In the genomic region with DNA sequence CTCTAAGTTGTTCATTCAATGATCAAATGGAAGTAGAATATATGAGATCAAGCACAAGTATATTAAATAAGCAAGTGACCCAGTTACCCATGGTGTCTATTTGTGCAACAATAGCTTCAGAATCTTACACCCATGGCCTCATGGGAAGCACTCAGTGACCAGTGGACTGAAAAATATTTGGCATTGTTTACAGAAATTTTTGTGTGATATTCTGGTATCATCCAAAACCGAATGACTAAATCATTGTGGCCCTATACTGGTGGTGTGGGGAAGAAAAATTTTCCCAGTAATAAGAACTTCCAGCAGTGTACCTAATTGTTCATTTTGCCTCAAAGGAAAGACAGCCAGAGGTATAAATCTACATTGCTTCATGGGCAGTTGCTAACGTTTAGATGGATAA, we compare ENCODE assay signal across 28 cellular contexts.
"Had no signal": no experiment of that assay in that cellular context is flagged by ENCODE, and none has a peak within 500 bp of the region (broad histone marks: within the 10 kb centered on the region; RNA-seq: fewer than 3 reads in every experiment).

No MANE protein-coding gene starts in this region.

- ATAC-seq: activated CD4-positive, CD25-positive, alpha-beta regulatory T cell treated with anti-CD3 and anti-CD28 coated beads, Interleukin-2, amount 50 U/mL, for 24 hours; activated CD8-positive, alpha-beta memory T cell treated with anti-CD3 and anti-CD28 coated beads, Interleukin-2, amount 10 ng/mL, durations not matched to agents 7 days and 5 days; activated CD8-positive, alpha-beta T cell treated with anti-CD3 and anti-CD28 coated beads for 36 hours; activated naive CD8-positive, alpha-beta T cell treated with anti-CD3 and anti-CD28 coated beads, Interleukin-2, amount 50 U/mL, for 24 hours; esophagus mucosa; T-helper 17 cell had no signal

- H3K9me3 ChIP-seq: adrenal gland, colonic mucosa had no signal

- H3K27ac ChIP-seq: adrenal gland, breast epithelium, cardiac muscle cell, colonic mucosa, WERI-Rb-1 had no signal

- H3K4me1 ChIP-seq: breast epithelium, colonic mucosa had no signal

- H3K4me3 ChIP-seq: adrenal gland, breast epithelium, cardiac muscle cell, colonic mucosa had no signal

- H3K27me3 ChIP-seq: adrenal gland, breast epithelium, cardiac muscle cell, colonic mucosa had no signal

- H3K36me3 ChIP-seq: adrenal gland, breast epithelium, cardiac muscle cell, colonic mucosa, WERI-Rb-1 had no signal

- DNase-seq: activated B cell treated with CpG ODN at 0.5 μM for 24 hours; activated CD4-positive, alpha-beta T cell treated with anti-CD3 and anti-CD28 coated beads for 48 hours; activated CD4-positive, alpha-beta T cell treated with anti-CD3 and anti-CD28 coated beads, Interleukin-2, amount 50 U/mL, for 1 hour; activated CD4-positive, alpha-beta T cell treated with anti-CD3 and anti-CD28 coated beads, Interleukin-2, amount 50 U/mL, for 48 hours; activated CD8-positive, alpha-beta memory T cell treated with anti-CD3 and anti-CD28 coated beads, Interleukin-2, amount 10 ng/mL, durations not matched to agents 7 days and 5 days; activated CD8-positive, alpha-beta memory T cell treated with anti-CD3 and anti-CD28 coated beads, Interleukin-2, amount 50 U/mL, for 4 hours; activated CD8-positive, alpha-beta T cell treated with anti-CD3 and anti-CD28 coated beads for 36 hours; activated effector memory CD4-positive, alpha-beta T cell treated with anti-CD3 and anti-CD28 coated beads, Interleukin-2, amount 50 U/mL, for 16 hours; activated naive CD4-positive, alpha-beta T cell treated with anti-CD3 and anti-CD28 coated beads for 36 hours; activated naive CD8-positive, alpha-beta T cell treated with anti-CD3 and anti-CD28 coated beads for 36 hours; activated naive CD8-positive, alpha-beta T cell treated with anti-CD3 and anti-CD28 coated beads, Interleukin-2, amount 50 U/mL, for 24 hours; activated T-cell treated with anti-CD3 and anti-CD28 coated beads, Interleukin-2, amount 50 U/mL, for 1 hour; activated T-cell treated with anti-CD3 and anti-CD28 coated beads, Interleukin-2, amount 50 U/mL, for 48 hours; adrenal gland; amygdala; aorta; central memory CD4-positive, alpha-beta T cell; cerebellar nuclear complex; colonic mucosa; effector CD8-positive, alpha-beta T cell; head of caudate nucleus; T-helper 17 cell; T1000; WERI-Rb-1 had no signal
